11 cellular contexts compared by ENCODE assay signal in the genomic region with DNA sequence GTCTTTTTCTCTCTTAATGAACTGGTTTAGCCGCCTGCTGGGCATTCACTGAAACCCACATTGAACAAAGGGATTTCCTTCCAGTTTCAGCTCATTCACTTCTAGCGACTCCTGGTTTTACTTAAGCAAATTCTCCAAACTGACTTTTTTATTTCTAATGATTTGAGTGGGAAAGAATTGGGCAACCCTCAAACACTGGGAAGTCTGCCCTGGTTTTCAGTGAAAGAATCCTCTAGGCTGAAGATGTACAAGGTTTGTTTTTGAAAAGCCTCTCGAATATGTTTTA. TPM values are rescaled to one million over a fixed set of nuclear protein-coding genes. Genes with fewer than 3 reads are reported as not detected.
DNase-seq lines count a peak whose midpoint lies in the region; ATAC-seq and TF ChIP-seq lines count a peak whose summit lies in the region.
"Had no signal": no experiment of that assay in that cellular context is flagged by ENCODE, and none has a peak within 500 bp of the region (broad histone marks: within the 10 kb centered on the region; RNA-seq: fewer than 3 reads in every experiment).

No MANE protein-coding gene starts in this region.

- H3K27ac Mint-ChIP-seq in activated T-cell treated with anti-CD3 and anti-CD28 coated beads, Interleukin-2, amount 50 U/mL, for 24 hours: no peak overlapping the region
- no peak overlapping the region for H3K27ac Mint-ChIP-seq in activated CD8-positive, alpha-beta T cell treated with anti-CD3 and anti-CD28 coated beads for 36 hours
- H3K27ac Mint-ChIP-seq: activated CD4-positive, alpha-beta memory T cell treated with anti-CD3 and anti-CD28 coated beads for 36 hours; CD4-positive, CD25-positive, alpha-beta regulatory T cell had no signal

- H3K27ac ChIP-seq in A673 (ENCODE audit: low read depth, low read length, poor library complexity, severe bottlenecking) (no peak overlapping the region), HUES64 (ENCODE audit: low read depth, low read length) (no peak overlapping the region)

- intact Hi-C loops in A673 (cut with micrococcal nuclease; ENCODE audit: unreplicated experiment): no loop called here
- intact Hi-C loops in activated CD8-positive, alpha-beta T cell treated with anti-CD3 and anti-CD28 coated beads for 36 hours (cut with micrococcal nuclease): no loop called here

- H3K27me3 Mint-ChIP-seq in activated T-cell treated with anti-CD3 and anti-CD28 coated beads, Interleukin-2, amount 50 U/mL, for 24 hours: no peaks in the 10 kb centered on the region
- H3K27me3 Mint-ChIP-seq in activated CD8-positive, alpha-beta T cell treated with anti-CD3 and anti-CD28 coated beads for 36 hours: no peaks in the 10 kb centered on the region
- H3K27me3 Mint-ChIP-seq: activated CD4-positive, alpha-beta memory T cell treated with anti-CD3 and anti-CD28 coated beads for 36 hours had no signal

- TF ChIP-seq CTCF in A673 (conservative IDR thresholded peaks at IDR 0.05; ENCODE audit: low read depth, low read length) (no peak; the same call in 1 of the 2 replicates), cardiac fibroblast (IDR thresholded peaks at IDR 0.05; ENCODE audit: low read depth, low read length) (peak; percentile 29), kidney epithelial cell (IDR thresholded peaks at IDR 0.05; ENCODE audit: insufficient read depth, low read length, poor library complexity, severe bottlenecking) (peak; percentile 16)
- no peak for TF ChIP-seq CTCF in activated CD8-positive, alpha-beta T cell treated with anti-CD3 and anti-CD28 coated beads for 36 hours (IDR thresholded peaks at IDR 0.05)

- no peaks in the 10 kb centered on the region for H3K36me3 Mint-ChIP-seq in activated T-cell treated with anti-CD3 and anti-CD28 coated beads, Interleukin-2, amount 50 U/mL, for 24 hours (ENCODE audit: low read depth)
- no peaks in the 10 kb centered on the region for H3K36me3 Mint-ChIP-seq in activated CD8-positive, alpha-beta T cell treated with anti-CD3 and anti-CD28 coated beads for 36 hours (ENCODE audit: low read depth)
- H3K36me3 Mint-ChIP-seq: activated CD4-positive, alpha-beta memory T cell treated with anti-CD3 and anti-CD28 coated beads for 36 hours; CD4-positive, CD25-positive, alpha-beta regulatory T cell had no signal

- H3K9me3 ChIP-seq in A673 (ENCODE audit: low read depth, low read length, poor library complexity, severe bottlenecking) (no peaks in the 10 kb centered on the region), HUES64 (ENCODE audit: insufficient read depth, low read depth, low read length) (no peaks in the 10 kb centered on the region)

- H3K9me3 Mint-ChIP-seq in activated T-cell treated with anti-CD3 and anti-CD28 coated beads, Interleukin-2, amount 50 U/mL, for 24 hours: no peaks in the 10 kb centered on the region
- no peaks in the 10 kb centered on the region for H3K9me3 Mint-ChIP-seq in activated CD8-positive, alpha-beta T cell treated with anti-CD3 and anti-CD28 coated beads for 36 hours
- H3K9me3 Mint-ChIP-seq: activated CD4-positive, alpha-beta memory T cell treated with anti-CD3 and anti-CD28 coated beads for 36 hours; CD4-positive, CD25-positive, alpha-beta regulatory T cell had no signal

- no TSS peak for BruUV-seq in A673 (replicated peaks; lab: Mats Ljungman, UMichigan)

- H3K4me3 ChIP-seq in A673 (ENCODE audit: low read depth, low read length, poor library complexity, severe bottlenecking) (no peak overlapping the region), HUES64 (ENCODE audit: low read length) (peak overlapping the region; percentile 3; the same call in 1 of the 2 replicates), cardiac fibroblast (replicated peaks in 1 of 2; ENCODE audit: low read depth in 2 of 2, low read length in 2 of 2) (no peak overlapping the region), kidney epithelial cell (ENCODE audit: low read depth, low read length) (no peak overlapping the region)
- H3K4me3 ChIP-seq: skin epidermis had no signal

- H3K27me3 ChIP-seq in A673 (replicated peaks; ENCODE audit: insufficient read depth, low read depth, low read length, poor library complexity): peaks cover 9% of the 10 kb centered on the region
- peaks cover 98% of the 10 kb centered on the region for H3K27me3 ChIP-seq in HUES64 (ENCODE audit: insufficient read depth, low read length)
- H3K27me3 ChIP-seq in kidney epithelial cell (ENCODE audit: control insufficient read depth, insufficient read depth, low read length): no peaks in the 10 kb centered on the region

- H3K4me3 Mint-ChIP-seq in activated T-cell treated with anti-CD3 and anti-CD28 coated beads, Interleukin-2, amount 50 U/mL, for 24 hours: no peak overlapping the region
- no peak overlapping the region for H3K4me3 Mint-ChIP-seq in activated CD8-positive, alpha-beta T cell treated with anti-CD3 and anti-CD28 coated beads for 36 hours
- H3K4me3 Mint-ChIP-seq: activated CD4-positive, alpha-beta memory T cell treated with anti-CD3 and anti-CD28 coated beads for 36 hours; CD4-positive, CD25-positive, alpha-beta regulatory T cell had no signal

- no peaks in the 10 kb centered on the region for H3K4me1 Mint-ChIP-seq in activated T-cell treated with anti-CD3 and anti-CD28 coated beads, Interleukin-2, amount 50 U/mL, for 24 hours (ENCODE audit: low read depth)
- H3K4me1 Mint-ChIP-seq in activated CD8-positive, alpha-beta T cell treated with anti-CD3 and anti-CD28 coated beads for 36 hours (ENCODE audit: low read depth): no peaks in the 10 kb centered on the region

- no peak for ATAC-seq in GM18868 (IDR thresholded peaks at IDR 0.05; ENCODE audit: unreplicated experiment)
- no peak for ATAC-seq in activated CD8-positive, alpha-beta T cell treated with anti-CD3 and anti-CD28 coated beads for 36 hours

- H3K36me3 ChIP-seq in A673 (ENCODE audit: insufficient read depth, low read length, poor library complexity, severe bottlenecking): no peaks in the 10 kb centered on the region
- no peaks in the 10 kb centered on the region for H3K36me3 ChIP-seq in HUES64 (ENCODE audit: insufficient read depth, low read length)
- no peaks in the 10 kb centered on the region for H3K36me3 ChIP-seq in kidney epithelial cell (ENCODE audit: control insufficient read depth, insufficient read depth, low read length)

- CTCF ChIA-PET in A673 (lab: Charles Lee): interaction anchor here (0.6 kb wide), 1 partner anchor 387 kb away, joined by 4 read pairs; no protein-coding TSS in a partner anchor
- CTCF ChIA-PET in activated CD8-positive, alpha-beta T cell treated with anti-CD3 and anti-CD28 coated beads for 36 hours (lab: Charles Lee): interaction anchor here (2.0 kb wide), 1 partner anchor 21 kb away, joined by 11 read pairs; no protein-coding TSS in a partner anchor

- POLR2A ChIA-PET in A673 (lab: Charles Lee; ENCODE audit: low non-redundant PET): no interaction called here
- POLR2A ChIA-PET in activated CD8-positive, alpha-beta T cell treated with anti-CD3 and anti-CD28 coated beads for 36 hours (lab: Charles Lee): no interaction called here

- DNase-seq in A673 (ENCODE audit: low spot score) (peak; percentile 40), cardiac fibroblast (ENCODE audit: low read depth in 2 of 2) (peak; percentile 32 to 68), kidney epithelial cell (ENCODE audit: low read depth) (no peak)
- DNase-seq in activated T-cell treated with anti-CD3 and anti-CD28 coated beads, Interleukin-2, amount 50 U/mL, for 24 hours: no peak
- no peak for DNase-seq in activated CD8-positive, alpha-beta T cell treated with anti-CD3 and anti-CD28 coated beads for 36 hours
- no peak for DNase-seq in NK-92 treated with Interleukin-12 subunit alpha and Interleukin-12 subunit beta, amount 100 ng/mL, for 24 hours (lab: John Stamatoyannopoulos, UW)
- DNase-seq: activated CD4-positive, alpha-beta memory T cell treated with anti-CD3 and anti-CD28 coated beads for 36 hours; CD4-positive, CD25-positive, alpha-beta regulatory T cell had no signal

- H3K4me1 ChIP-seq in A673 (ENCODE audit: insufficient read depth, low read length, poor library complexity, severe bottlenecking): no peaks in the 10 kb centered on the region
- peaks cover 83% of the 10 kb centered on the region for H3K4me1 ChIP-seq in HUES64 (ENCODE audit: insufficient read depth, low read length)

- no peak overlapping the region for H3K9ac ChIP-seq in HUES64 (ENCODE audit: low read depth, low read length)

- WGBS in HUES64: 18% methylated on average over 3 of the region's 3 CpGs

RNA-seq across cellular contexts. Expression of a gene that starts 45.5 kb away (rescaled TPM):
- total RNA-seq in A673 (2021) (0.77 and 1.3 TPM in 2 replicates), kidney epithelial cell (9.5 and 10.9 TPM in 2 replicates)
- 14.2 TPM for polyA plus RNA-seq in HUES64 (2013, experiment 1 of 2)
- polyA plus RNA-seq in HUES64 (2013, experiment 2 of 2): 11.6 TPM
- total RNA-seq in activated CD8-positive, alpha-beta T cell treated with anti-CD3 and anti-CD28 coated beads for 36 hours: 10 to 100 TPM; 19.0 to 20.7 TPM

Comparison
In these comparisons a context has a peak if more than half of its experiments do, and no peak if none do; other contexts are left out.
1. DNase-seq: peak in A673 (single experiment) and cardiac fibroblast (2 of 2); none in kidney epithelial cell (single experiment), activated T-cell treated with anti-CD3 and anti-CD28 coated beads, Interleukin-2, amount 50 U/mL, for 24 hours (single experiment), activated CD8-positive, alpha-beta T cell treated with anti-CD3 and anti-CD28 coated beads for 36 hours (single experiment) and NK-92 treated with Interleukin-12 subunit alpha and Interleukin-12 subunit beta, amount 100 ng/mL, for 24 hours (single experiment).
2. CTCF ChIP-seq: peak in cardiac fibroblast (single experiment) and kidney epithelial cell (single experiment); none in A673 (single experiment) and activated CD8-positive, alpha-beta T cell treated with anti-CD3 and anti-CD28 coated beads for 36 hours (single experiment).